Comparison of ENCODE assay signal across 20 cellular contexts in the genomic region with DNA sequence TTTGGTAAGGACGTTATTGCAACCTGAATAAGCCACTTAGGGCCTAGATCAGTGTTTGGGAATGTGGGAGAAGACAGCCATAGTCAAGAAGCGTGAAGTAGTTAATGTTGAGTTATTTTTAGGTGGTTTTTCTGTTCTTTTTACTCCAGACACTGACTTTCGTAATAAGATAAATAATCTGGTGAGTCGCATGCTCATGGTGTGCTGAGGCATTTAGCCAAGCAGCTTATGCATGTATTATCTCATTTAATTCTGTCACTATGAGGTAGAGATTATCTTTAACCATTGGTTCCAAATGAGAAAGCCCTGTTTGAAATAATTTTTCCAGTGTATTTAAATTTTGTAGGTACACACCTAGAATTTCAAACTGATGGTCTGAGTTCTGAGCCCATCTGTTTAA.
DNase-seq lines count a peak whose midpoint lies in the region; ATAC-seq and TF ChIP-seq lines count a peak whose summit lies in the region.
"Had no signal": no experiment of that assay in that cellular context is flagged by ENCODE, and none has a peak within 500 bp of the region (broad histone marks: within the 10 kb centered on the region; RNA-seq: fewer than 3 reads in every experiment).

No MANE protein-coding gene starts in this region.

- ATAC-seq in HG03342 (IDR thresholded peaks at IDR 0.05; ENCODE audit: unreplicated experiment): no peak
- no peak for ATAC-seq in stimulated activated naive CD8-positive, alpha-beta T cell treated with anti-CD3 and anti-CD28 coated beads, Interleukin-15, Interleukin-2, amounts not matched to agents 100 U/mL and 50 U/mL, for 24 hours
- ATAC-seq: mucosa of descending colon; stimulated activated effector memory CD8-positive, alpha-beta T cell treated with anti-CD3 and anti-CD28 coated beads, Interleukin-12 subunit alpha, Interleukin-12 subunit beta, amount 100 ng/mL, for 72 hours had no signal

- H3K4me3 ChIP-seq in brain microvascular endothelial cell (ENCODE audit: low read depth, low read length): no peak overlapping the region
- H3K4me3 ChIP-seq: BLaER1, mucosa of descending colon, skin epidermis, upper lobe of left lung had no signal

- H3K27me3 ChIP-seq in brain microvascular endothelial cell (replicated peaks): no peaks in the 10 kb centered on the region
- H3K27me3 ChIP-seq: BLaER1, upper lobe of left lung had no signal

- TF ChIP-seq CTCF in brain microvascular endothelial cell (IDR thresholded peaks at IDR 0.05; ENCODE audit: low read depth, low read length, missing control alignments): no peak

- H3K36me3 ChIP-seq in brain microvascular endothelial cell (replicated peaks): no peaks in the 10 kb centered on the region
- H3K36me3 ChIP-seq: upper lobe of left lung had no signal

- DNase-seq in AML-193 (lab: John Stamatoyannopoulos, UW) (peak; percentile 9 to 14), M059J (ENCODE audit: low read depth) (peak; percentile 53), brain microvascular endothelial cell (peak; percentile 19), hepatic stellate cell (ENCODE audit: low spot score) (peak; percentile 12), germinal center (ENCODE audit: low spot score) (no peak), DMS153 (lab: John Stamatoyannopoulos, UW) (no peak)
- DNase-seq in stimulated activated naive CD8-positive, alpha-beta T cell treated with anti-CD3 and anti-CD28 coated beads, Interleukin-15, Interleukin-2, amounts not matched to agents 100 U/mL and 50 U/mL, for 24 hours: no peak
- DNase-seq: activated CD8-positive, alpha-beta memory T cell treated with anti-CD3 and anti-CD28 coated beads for 24 hours; activated effector memory CD4-positive, alpha-beta T cell treated with anti-CD3 and anti-CD28 coated beads, Interleukin-2, amount 50 U/mL, for 16 hours; DMS53; effector CD8-positive, alpha-beta T cell; islet precursor cell; mucosa of descending colon; NCI-H1105 treated with DMSO at 0.1 percent for 48 hours; nucleus accumbens; upper lobe of left lung had no signal

- no peak overlapping the region for H3K27ac ChIP-seq in brain microvascular endothelial cell
- H3K27ac ChIP-seq: BLaER1, skin epidermis, upper lobe of left lung had no signal

- in situ Hi-C loops in brain microvascular endothelial cell (cut with HindIII; ENCODE audit: low pct_ligation_motif_present, low sequenced_read_pairs): no loop called here

Comparison
In these comparisons a context has a peak if more than half of its experiments do, and no peak if none do; other contexts are left out.
1. DNase-seq: peak in AML-193 (2 of 2), M059J (single experiment), brain microvascular endothelial cell (single experiment) and hepatic stellate cell (single experiment); none in germinal center (single experiment), DMS153 (single experiment) and stimulated activated naive CD8-positive, alpha-beta T cell treated with anti-CD3 and anti-CD28 coated beads, Interleukin-15, Interleukin-2, amounts not matched to agents 100 U/mL and 50 U/mL, for 24 hours (single experiment).